ENCODE assay signal across 24 cellular contexts in the genomic region with DNA sequence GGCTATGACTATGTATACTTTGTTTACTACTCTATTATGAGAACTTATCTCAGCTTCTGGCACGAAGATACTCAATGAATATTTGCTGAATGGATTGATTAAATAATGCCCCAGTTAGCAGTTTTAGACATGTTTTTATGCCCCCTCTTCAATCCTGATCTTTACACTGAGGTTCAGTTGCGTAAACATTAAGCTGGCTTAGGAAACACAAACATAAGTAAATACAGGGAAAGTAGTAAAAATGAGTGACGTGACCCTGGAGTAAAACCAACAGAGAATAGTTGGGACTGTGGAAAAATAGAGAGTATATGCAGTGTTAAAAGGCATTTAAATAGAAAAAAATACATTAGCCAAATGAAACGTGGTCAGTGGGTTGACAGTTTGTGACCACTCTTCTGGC.
"Had no signal": no experiment of that assay in that cellular context is flagged by ENCODE, and none has a peak within 500 bp of the region (broad histone marks: within the 10 kb centered on the region; RNA-seq: fewer than 3 reads in every experiment).

No MANE protein-coding gene starts in this region.

- H3K27ac ChIP-seq: left lung, right atrium auricular region, stomach, thyroid gland, upper lobe of left lung, vagina had no signal

- H3K9me3 ChIP-seq: left lung, mucosa of descending colon, right atrium auricular region, stomach, thyroid gland, upper lobe of left lung, vagina had no signal

- H3K4me1 ChIP-seq: left lung, right atrium auricular region, stomach, thyroid gland, upper lobe of left lung, vagina had no signal

- DNase-seq: activated CD4-positive, alpha-beta T cell treated with anti-CD3 and anti-CD28 coated beads for 1 hour; activated CD4-positive, alpha-beta T cell treated with anti-CD3 and anti-CD28 coated beads, Interleukin-2, amount 50 U/mL, for 1 hour; activated CD8-positive, alpha-beta T cell treated with anti-CD3 and anti-CD28 coated beads for 36 hours; activated naive CD8-positive, alpha-beta T cell treated with anti-CD3 and anti-CD28 coated beads, Interleukin-2, amount 50 U/mL, for 24 hours; activated T-cell treated with anti-CD3 and anti-CD28 coated beads, Interleukin-2, amount 50 U/mL, for 4 hours; amygdala; endodermal cell; foreskin fibroblast; head of caudate nucleus; left lung; mucosa of descending colon; stimulated activated CD4-positive, alpha-beta T cell treated with anti-CD3 and anti-CD28 coated beads, Interleukin-15, amount 100 ng/mL, for 24 hours; stimulated activated CD4-positive, alpha-beta T cell treated with anti-CD3 and anti-CD28 coated beads, Interleukin-2, amount 100 ng/mL, for 24 hours; stimulated activated naive B cell treated with anti-CD40 and anti-IgM and Interleukin-4, amounts not matched to agents 10 μg/mL and 1 μg/mL and 100 μg/mL, for 72 hours; stomach; T-helper 9 cell; thyroid gland; upper lobe of left lung had no signal

- H3K36me3 ChIP-seq: left lung, right atrium auricular region, stomach, thyroid gland, upper lobe of left lung, vagina had no signal

- H3K4me3 ChIP-seq: left lung, lung, mucosa of descending colon, right atrium auricular region, stomach, thyroid gland, upper lobe of left lung, vagina had no signal

- ATAC-seq: activated CD8-positive, alpha-beta T cell treated with anti-CD3 and anti-CD28 coated beads for 36 hours; activated naive CD8-positive, alpha-beta T cell treated with anti-CD3 and anti-CD28 coated beads, Interleukin-2, amount 50 U/mL, for 24 hours; activated T-cell treated with anti-CD3 and anti-CD28 coated beads, Interleukin-2, amount 50 U/mL, for 4 hours; esophagus mucosa; left lung; mucosa of descending colon; natural killer cell treated with Interleukin-12 subunit alpha and Interleukin-12 subunit beta and Interleukin-15 and Interleukin-18, amount 100 ng/mL, for 72 hours; stimulated activated naive B cell treated with anti-CD40 and anti-IgM and Interleukin-4, amounts not matched to agents 10 μg/mL and 1 μg/mL and 100 μg/mL, for 72 hours; WTC11 had no signal

- H3K27me3 ChIP-seq: left lung, right atrium auricular region, stomach, thyroid gland, upper lobe of left lung, vagina had no signal
